ENCODE assay signal across 1 cellular context in the genomic region with DNA sequence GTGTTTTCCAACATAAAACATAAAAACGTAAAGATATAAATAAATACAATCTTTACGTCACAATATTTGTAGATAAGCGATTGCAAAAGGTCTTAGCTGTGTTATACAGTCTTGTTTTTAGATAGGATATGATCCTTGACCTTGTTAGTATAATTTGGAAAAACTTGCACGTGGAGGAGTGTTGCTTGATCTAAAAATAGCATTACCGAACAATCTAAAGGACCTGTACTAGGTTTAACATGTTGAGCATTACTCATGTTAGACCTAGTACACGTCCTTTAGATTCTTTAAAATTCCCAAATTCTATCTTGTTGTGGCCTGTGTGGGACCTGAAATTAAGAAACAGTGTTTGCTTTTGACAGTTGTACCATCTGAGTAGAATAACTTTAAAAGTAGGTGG.
TF ChIP-seq lines count a peak whose summit lies in the region.

No MANE protein-coding gene starts in this region.

TF ChIP-seq in IMR-90, 13 proteins besides CTCF, POLR2A, EP300 and RAD21:
- no peak for TF ChIP-seq FOS (IDR thresholded peaks at IDR 0.05; ENCODE audit: low read depth, low read length)
- no peak for TF ChIP-seq MXI1 (IDR thresholded peaks at IDR 0.05; ENCODE audit: borderline replicate concordance, low read depth, low read length)
- TF ChIP-seq, protein P1, sequence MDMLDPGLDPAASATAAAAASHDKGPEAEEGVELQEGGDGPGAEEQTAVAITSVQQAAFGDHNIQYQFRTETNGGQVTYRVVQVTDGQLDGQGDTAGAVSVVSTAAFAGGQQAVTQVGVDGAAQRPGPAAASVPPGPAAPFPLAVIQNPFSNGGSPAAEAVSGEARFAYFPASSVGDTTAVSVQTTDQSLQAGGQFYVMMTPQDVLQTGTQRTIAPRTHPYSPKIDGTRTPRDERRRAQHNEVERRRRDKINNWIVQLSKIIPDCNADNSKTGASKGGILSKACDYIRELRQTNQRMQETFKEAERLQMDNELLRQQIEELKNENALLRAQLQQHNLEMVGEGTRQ (IDR thresholded peaks at IDR 0.05; ENCODE audit: low read depth, low read length) = no peak
- no peak for TF ChIP-seq BHLHE40 (IDR thresholded peaks at IDR 0.05; ENCODE audit: low read depth, low read length)
- no peak for TF ChIP-seq SMC3 (IDR thresholded peaks at IDR 0.05; ENCODE audit: low read depth, low read length)
- no peak for TF ChIP-seq CHD1 (IDR thresholded peaks at IDR 0.05; ENCODE audit: low read depth, low read length)
- no peak for TF ChIP-seq CEBPB (IDR thresholded peaks at IDR 0.05; ENCODE audit: low read depth, low read length)
- no peak for TF ChIP-seq MAZ (IDR thresholded peaks at IDR 0.05; ENCODE audit: borderline replicate concordance, low read depth, low read length)
